In genomic region chr16:57131351-57131970, GRCh38 we compare ENCODE assay signal across 15 cellular contexts. TPM values are rescaled to one million over a fixed set of nuclear protein-coding genes. Genes with fewer than 3 reads are reported as not detected.
DNase-seq lines count a peak whose midpoint lies in the region; ATAC-seq and TF ChIP-seq lines count a peak whose summit lies in the region.
"Had no signal": no experiment of that assay in that cellular context is flagged by ENCODE, and none has a peak within 500 bp of the region (broad histone marks: within the 10 kb centered on the region; RNA-seq: fewer than 3 reads in every experiment).

No MANE protein-coding gene starts in this region.

- no peaks in the 10 kb centered on the region for H3K9me3 Mint-ChIP-seq in activated CD4-positive, alpha-beta T cell treated with anti-CD3 and anti-CD28 coated beads, Interleukin-2, amount 10 ng/mL, durations not matched to agents 7 days and 5 days
- H3K9me3 Mint-ChIP-seq in osteocyte (ENCODE audit: unreplicated experiment), result no peaks in the 10 kb centered on the region
- H3K9me3 Mint-ChIP-seq: activated B cell treated with CpG ODN at 0.5 μM for 24 hours, naive B cell had no signal

- H3K4me3 Mint-ChIP-seq in activated CD4-positive, alpha-beta T cell treated with anti-CD3 and anti-CD28 coated beads, Interleukin-2, amount 10 ng/mL, durations not matched to agents 7 days and 5 days, result no peak overlapping the region
- no peak overlapping the region for H3K4me3 Mint-ChIP-seq in osteocyte (ENCODE audit: unreplicated experiment)
- H3K4me3 Mint-ChIP-seq: activated B cell treated with CpG ODN at 0.5 μM for 24 hours, naive B cell had no signal

- POLR2A ChIA-PET in activated CD4-positive, alpha-beta T cell treated with anti-CD3 and anti-CD28 coated beads, Interleukin-2, amount 10 ng/mL, durations not matched to agents 7 days and 5 days (lab: Charles Lee), result no interaction called here

- no peaks in the 10 kb centered on the region for H3K27me3 Mint-ChIP-seq in activated CD4-positive, alpha-beta T cell treated with anti-CD3 and anti-CD28 coated beads, Interleukin-2, amount 10 ng/mL, durations not matched to agents 7 days and 5 days
- H3K27me3 Mint-ChIP-seq in osteocyte (ENCODE audit: unreplicated experiment), result no peaks in the 10 kb centered on the region
- H3K27me3 Mint-ChIP-seq: activated B cell treated with CpG ODN at 0.5 μM for 24 hours, naive B cell had no signal

- intact Hi-C loops in Right ventricle myocardium inferior (cut with DNase I), result no loop called here

- H3K4me1 Mint-ChIP-seq in activated CD4-positive, alpha-beta T cell treated with anti-CD3 and anti-CD28 coated beads, Interleukin-2, amount 10 ng/mL, durations not matched to agents 7 days and 5 days, result peaks cover 88% of the 10 kb centered on the region
- no peaks in the 10 kb centered on the region for H3K4me1 Mint-ChIP-seq in osteocyte (ENCODE audit: unreplicated experiment)

- ATAC-seq in Right ventricle myocardium inferior, result no peak

- H3K36me3 Mint-ChIP-seq in activated CD4-positive, alpha-beta T cell treated with anti-CD3 and anti-CD28 coated beads, Interleukin-2, amount 10 ng/mL, durations not matched to agents 7 days and 5 days (ENCODE audit: low read depth), result peaks cover 6% of the 10 kb centered on the region
- peaks cover 4% of the 10 kb centered on the region for H3K36me3 Mint-ChIP-seq in osteocyte (ENCODE audit: unreplicated experiment)
- H3K36me3 Mint-ChIP-seq: naive B cell had no signal

- no peak for TF ChIP-seq CTCF in osteocyte (IDR thresholded peaks at IDR 0.05)

- CTCF ChIA-PET in activated CD4-positive, alpha-beta T cell treated with anti-CD3 and anti-CD28 coated beads, Interleukin-2, amount 10 ng/mL, durations not matched to agents 7 days and 5 days (lab: Charles Lee), result interaction anchor here (1.0 to 2.0 kb wide), 2 partner anchors 17 kb away, joined by 3 to 5 read pairs; no protein-coding TSS in a partner anchor

- peak overlapping the region; percentile 75 for H3K27ac ChIP-seq in substantia nigra (ENCODE audit: low read depth, low read length, poor library complexity, severe bottlenecking)
- H3K27ac ChIP-seq: SJSA1 had no signal

- DNase-seq in activated CD4-positive, alpha-beta T cell treated with anti-CD3 and anti-CD28 coated beads, Interleukin-2, amount 10 ng/mL, durations not matched to agents 7 days and 5 days, result no peak
- DNase-seq in activated CD4-positive, alpha-beta T cell treated with anti-CD3 and anti-CD28 coated beads, Interleukin-2, amount 50 U/mL, for 48 hours, result no peak
- peak in 54 of 56 donors; percentile 22 to 92 (median 78) for DNase-seq in amygdala (lab: John Stamatoyannopoulos, UW)
- peak; percentile 95 for DNase-seq in medulla oblongata (ENCODE audit: extremely low spot score)
- peak in 47 of 49 donors; percentile 34 to 92 (median 77) for DNase-seq in substantia nigra (lab: John Stamatoyannopoulos, UW)
- DNase-seq in Right ventricle myocardium inferior (ENCODE audit: missing footprints), result no peak
- no peak for DNase-seq in osteocyte (ENCODE audit: extremely low spot score, unreplicated experiment)
- DNase-seq in AML-193 (lab: John Stamatoyannopoulos, UW), result no peak
- DNase-seq: activated B cell treated with CpG ODN at 0.5 μM for 24 hours; activated effector memory CD4-positive, alpha-beta T cell treated with anti-CD3 and anti-CD28 coated beads, Interleukin-2, amount 50 U/mL, for 16 hours; DMS79; islet precursor cell; naive B cell; NCI-H1694 had no signal

- peak overlapping the region; percentile 71 for H3K27ac Mint-ChIP-seq in activated CD4-positive, alpha-beta T cell treated with anti-CD3 and anti-CD28 coated beads, Interleukin-2, amount 10 ng/mL, durations not matched to agents 7 days and 5 days
- no peak overlapping the region for H3K27ac Mint-ChIP-seq in osteocyte (ENCODE audit: unreplicated experiment)
- H3K27ac Mint-ChIP-seq: activated B cell treated with CpG ODN at 0.5 μM for 24 hours had no signal

RNA-seq across cellular contexts. Expression of gene CPNE2, which starts 39.1 kb away (rescaled TPM):
- total RNA-seq in activated CD4-positive, alpha-beta T cell treated with anti-CD3 and anti-CD28 coated beads, Interleukin-2, amount 10 ng/mL, durations not matched to agents 7 days and 5 days, result 1 to 10 TPM; 3.1 to 3.6 TPM
- total RNA-seq in Right ventricle myocardium inferior (14.6 TPM), osteocyte (33.7 and 33.9 TPM in 2 replicates)

RNA-seq across cellular contexts. Expression of gene PSME3IP1, which starts 54.4 kb away (rescaled TPM):
- 100 to 1,000 TPM; 115 to 137 TPM for total RNA-seq in activated CD4-positive, alpha-beta T cell treated with anti-CD3 and anti-CD28 coated beads, Interleukin-2, amount 10 ng/mL, durations not matched to agents 7 days and 5 days
- total RNA-seq in Right ventricle myocardium inferior (54.2 TPM), osteocyte (81.2 and 83.1 TPM in 2 replicates)

RNA-seq across cellular contexts. Expression of gene RSPRY1, which starts 54.7 kb away (rescaled TPM):
- 10 to 100 TPM; 32.2 to 34.2 TPM for total RNA-seq in activated CD4-positive, alpha-beta T cell treated with anti-CD3 and anti-CD28 coated beads, Interleukin-2, amount 10 ng/mL, durations not matched to agents 7 days and 5 days
- total RNA-seq in Right ventricle myocardium inferior (13.8 TPM), osteocyte (49.3 and 50.8 TPM in 2 replicates)

Comparison
In these comparisons a context has a peak if more than half of its experiments do, and no peak if none do; other contexts are left out.
1. DNase-seq: peak in amygdala (54 of 56), medulla oblongata (single experiment) and substantia nigra (47 of 49); none in activated CD4-positive, alpha-beta T cell treated with anti-CD3 and anti-CD28 coated beads, Interleukin-2, amount 10 ng/mL, durations not matched to agents 7 days and 5 days (single experiment), activated CD4-positive, alpha-beta T cell treated with anti-CD3 and anti-CD28 coated beads, Interleukin-2, amount 50 U/mL, for 48 hours (0 of 2), Right ventricle myocardium inferior (single experiment), osteocyte (single experiment) and AML-193 (0 of 2).